Comparison of ENCODE assay signal across 32 cellular contexts in genomic region chr5:171129308-171129707, GRCh38.
"Had no signal": no experiment of that assay in that cellular context is flagged by ENCODE, and none has a peak within 500 bp of the region (broad histone marks: within the 10 kb centered on the region; RNA-seq: fewer than 3 reads in every experiment).

No MANE protein-coding gene starts in this region.

- H3K4me3 ChIP-seq: coronary artery, dorsolateral prefrontal cortex, gastrocnemius medialis, pancreas, psoas muscle, right atrium auricular region, stomach, thyroid gland, upper lobe of right lung had no signal

- H3K27ac Mint-ChIP-seq: activated naive CD4-positive, alpha-beta T cell treated with anti-CD3 and anti-CD28 coated beads for 36 hours; activated naive CD8-positive, alpha-beta T cell treated with anti-CD3 and anti-CD28 coated beads for 36 hours; activated T-helper 1 cell treated with anti-CD3 and anti-CD28 coated beads, Interleukin-12 subunit alpha, Interleukin-12 subunit beta, Interleukin-2, Interleukin-4 antibody, amounts not matched to agents 30 ng/mL and 10 ng/mL and 1 ng/mL, durations not matched to agents 14 hours and 24 hours and 36 hours; naive thymus-derived CD4-positive, alpha-beta T cell; stimulated activated naive B cell treated with anti-CD40 and anti-IgM and Interleukin-4, amounts not matched to agents 10 μg/mL and 1 μg/mL and 100 μg/mL, for 72 hours; T-helper 2 cell treated with Interferon-gamma antibody and Interleukin-4, amounts not matched to agents 5 μg/mL and 100 μg/mL, for 36 hours had no signal

- H3K36me3 ChIP-seq: brain microvascular endothelial cell, gastrocnemius medialis, pancreas, right atrium auricular region, stomach, thyroid gland, upper lobe of right lung had no signal

- H3K27me3 Mint-ChIP-seq: naive thymus-derived CD4-positive, alpha-beta T cell; stimulated activated naive B cell treated with anti-CD40 and anti-IgM and Interleukin-4, amounts not matched to agents 10 μg/mL and 1 μg/mL and 100 μg/mL, for 72 hours had no signal

- H3K4me1 Mint-ChIP-seq: activated naive CD8-positive, alpha-beta T cell treated with anti-CD3 and anti-CD28 coated beads for 36 hours; naive thymus-derived CD4-positive, alpha-beta T cell; stimulated activated naive B cell treated with anti-CD40 and anti-IgM and Interleukin-4, amounts not matched to agents 10 μg/mL and 1 μg/mL and 100 μg/mL, for 72 hours had no signal

- H3K4me3 Mint-ChIP-seq: activated naive CD4-positive, alpha-beta T cell treated with anti-CD3 and anti-CD28 coated beads for 36 hours; activated naive CD8-positive, alpha-beta T cell treated with anti-CD3 and anti-CD28 coated beads for 36 hours; activated T-helper 1 cell treated with anti-CD3 and anti-CD28 coated beads, Interleukin-12 subunit alpha, Interleukin-12 subunit beta, Interleukin-2, Interleukin-4 antibody, amounts not matched to agents 30 ng/mL and 10 ng/mL and 1 ng/mL, durations not matched to agents 14 hours and 24 hours and 36 hours; naive thymus-derived CD4-positive, alpha-beta T cell; stimulated activated naive B cell treated with anti-CD40 and anti-IgM and Interleukin-4, amounts not matched to agents 10 μg/mL and 1 μg/mL and 100 μg/mL, for 72 hours; T-helper 2 cell treated with Interferon-gamma antibody and Interleukin-4, amounts not matched to agents 5 μg/mL and 100 μg/mL, for 36 hours had no signal

- H3K27me3 ChIP-seq: brain microvascular endothelial cell, gastrocnemius medialis, pancreas, right atrium auricular region, stomach, thyroid gland, upper lobe of right lung had no signal

- H3K36me3 Mint-ChIP-seq: activated naive CD8-positive, alpha-beta T cell treated with anti-CD3 and anti-CD28 coated beads for 36 hours; naive thymus-derived CD4-positive, alpha-beta T cell; stimulated activated naive B cell treated with anti-CD40 and anti-IgM and Interleukin-4, amounts not matched to agents 10 μg/mL and 1 μg/mL and 100 μg/mL, for 72 hours had no signal

- H3K9me3 Mint-ChIP-seq: activated naive CD4-positive, alpha-beta T cell treated with anti-CD3 and anti-CD28 coated beads for 36 hours; activated naive CD8-positive, alpha-beta T cell treated with anti-CD3 and anti-CD28 coated beads for 36 hours; activated T-helper 1 cell treated with anti-CD3 and anti-CD28 coated beads, Interleukin-12 subunit alpha, Interleukin-12 subunit beta, Interleukin-2, Interleukin-4 antibody, amounts not matched to agents 30 ng/mL and 10 ng/mL and 1 ng/mL, durations not matched to agents 14 hours and 24 hours and 36 hours; stimulated activated naive B cell treated with anti-CD40 and anti-IgM and Interleukin-4, amounts not matched to agents 10 μg/mL and 1 μg/mL and 100 μg/mL, for 72 hours; T-helper 2 cell treated with Interferon-gamma antibody and Interleukin-4, amounts not matched to agents 5 μg/mL and 100 μg/mL, for 36 hours had no signal

- ATAC-seq: activated CD4-positive, CD25-positive, alpha-beta regulatory T cell treated with anti-CD3 and anti-CD28 coated beads, Interleukin-2, amount 50 U/mL, for 24 hours; gastrocnemius medialis; left ventricle myocardium superior; naive thymus-derived CD4-positive, alpha-beta T cell; pancreas; psoas muscle; stimulated activated naive B cell treated with anti-CD40 and anti-IgM and Interleukin-4, amounts not matched to agents 10 μg/mL and 1 μg/mL and 100 μg/mL, for 72 hours; upper lobe of right lung had no signal

- H3K9me3 ChIP-seq: gastrocnemius medialis, pancreas, psoas muscle, right atrium auricular region, stomach, thyroid gland, upper lobe of right lung had no signal

- DNase-seq: activated CD4-positive, alpha-beta T cell treated with anti-CD3 and anti-CD28 coated beads for 48 hours; activated CD4-positive, alpha-beta T cell treated with anti-CD3 and anti-CD28 coated beads, Interleukin-2, amount 50 U/mL, for 48 hours; activated CD8-positive, alpha-beta memory T cell treated with anti-CD3 and anti-CD28 coated beads for 24 hours; activated effector memory CD4-positive, alpha-beta T cell treated with anti-CD3 and anti-CD28 coated beads, Interleukin-2, amount 50 U/mL, for 16 hours; activated naive CD4-positive, alpha-beta T cell treated with anti-CD3 and anti-CD28 coated beads for 36 hours; activated naive CD8-positive, alpha-beta T cell treated with anti-CD3 and anti-CD28 coated beads for 36 hours; brain microvascular endothelial cell; dorsolateral prefrontal cortex; effector memory CD4-positive, alpha-beta T cell; erythroblast; gastrocnemius medialis; hippocampal formation; left ventricle myocardium superior; mammary epithelial cell; midbrain; naive thymus-derived CD4-positive, alpha-beta T cell; nucleus accumbens; pancreas; psoas muscle; stimulated activated CD4-positive, alpha-beta T cell treated with anti-CD3 and anti-CD28 coated beads, Interleukin-15, amount 100 ng/mL, for 24 hours; stimulated activated CD4-positive, alpha-beta T cell treated with anti-CD3 and anti-CD28 coated beads, Interleukin-2, amount 100 ng/mL, for 24 hours; stimulated activated naive B cell treated with anti-CD40 and anti-IgM and Interleukin-4, amounts not matched to agents 10 μg/mL and 1 μg/mL and 100 μg/mL, for 72 hours; stomach; T-helper 1 cell; thyroid gland; upper lobe of right lung had no signal

- H3K27ac ChIP-seq: brain microvascular endothelial cell, coronary artery, dorsolateral prefrontal cortex, gastrocnemius medialis, pancreas, psoas muscle, right atrium auricular region, stomach, thyroid gland, upper lobe of right lung, VCaP had no signal

- H3K4me1 ChIP-seq: gastrocnemius medialis, pancreas, psoas muscle, right atrium auricular region, stomach, thyroid gland, upper lobe of right lung had no signal
